In genomic region chr3:39109086-39109485, GRCh38 we compare ENCODE assay signal across 1 cellular context.
TF ChIP-seq lines count a peak whose summit lies in the region.

No MANE protein-coding gene starts in this region.

TF ChIP-seq in GM12878, 131 proteins besides CTCF, POLR2A, EP300 and RAD21:
- TF ChIP-seq SMARCA5 (IDR thresholded peaks at IDR 0.05) (no peak), STAT3 (IDR thresholded peaks at IDR 0.05; ENCODE audit: low read depth, low read length) (no peak), E4F1 (IDR thresholded peaks at IDR 0.05; ENCODE audit: borderline replicate concordance, partially characterized antibody) (no peak), FOXM1 (IDR thresholded peaks at IDR 0.05; ENCODE audit: low read depth, low read length) (no peak), SUPT20H (IDR thresholded peaks at IDR 0.05; ENCODE audit: borderline replicate concordance, control insufficient read depth, low read depth, low read length) (no peak), RCOR1 (conservative IDR thresholded peaks at IDR 0.05; ENCODE audit: low read depth, low read length) (no peak), RELB (IDR thresholded peaks at IDR 0.05; ENCODE audit: low read depth) (no peak)
